Comparison of ENCODE assay signal across 9 cellular contexts in the genomic region with DNA sequence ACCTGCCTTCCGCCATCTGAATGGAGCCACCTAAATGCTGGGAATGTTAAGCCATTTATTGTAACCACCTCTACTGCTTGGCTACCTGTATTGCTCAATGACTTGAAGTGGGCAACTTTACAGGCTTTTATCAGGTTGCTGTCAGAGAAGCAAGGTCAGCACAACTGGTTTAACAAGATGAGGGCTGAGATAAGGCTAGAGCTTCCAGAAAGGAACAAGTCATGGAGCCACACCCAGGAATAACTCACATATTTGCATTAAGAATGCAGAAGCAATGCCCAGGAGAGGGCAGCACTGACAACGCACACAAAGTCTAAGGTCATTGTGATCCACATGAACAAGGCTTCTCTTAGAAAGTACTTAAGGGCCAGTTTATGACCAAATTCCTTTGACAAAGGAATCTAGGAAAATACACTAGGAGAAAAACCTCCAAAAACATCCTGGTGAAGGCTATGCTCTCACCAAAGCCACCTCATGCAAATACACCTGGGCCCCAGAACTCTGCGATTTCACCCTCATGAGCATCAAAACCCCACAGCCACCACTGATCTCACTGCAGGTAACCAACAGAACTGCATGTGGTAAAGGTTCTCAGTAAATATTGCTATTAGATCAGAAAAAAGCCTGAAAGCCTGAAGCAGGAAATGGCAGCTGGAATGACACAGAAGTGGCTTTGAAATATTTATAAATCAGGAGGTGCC. TPM values are rescaled to one million over a fixed set of nuclear protein-coding genes. Genes with fewer than 3 reads are reported as not detected.
DNase-seq lines count a peak whose midpoint lies in the region; ATAC-seq lines count a peak whose summit lies in the region.
"Had no signal": no experiment of that assay in that cellular context is flagged by ENCODE, and none has a peak within 500 bp of the region (broad histone marks: within the 10 kb centered on the region; RNA-seq: fewer than 3 reads in every experiment).

No MANE protein-coding gene starts in this region.

- H3K36me3 Mint-ChIP-seq in immature natural killer cell: peaks cover 0 to 3% (median 3%) of the 10 kb centered on the region in 3 donors

- DNase-seq in Ammon's horn (ENCODE audit: low spot score) (peak; percentile 14), NCI-H526 (lab: John Stamatoyannopoulos, UW) (peak; percentile 89), amniotic epithelial cell (ENCODE audit: low read depth) (peak; percentile 68), immature natural killer cell (peak; percentile 18 to 28 (median 19))
- peak; percentile 1 for DNase-seq in stimulated activated naive CD4-positive, alpha-beta T cell treated with Interleukin-2 at 50 U/mL for 16 hours (lab: John Stamatoyannopoulos, UW)
- no peak for DNase-seq in activated CD4-positive, CD25-positive, alpha-beta regulatory T cell (lab: John Stamatoyannopoulos, UW)

- H3K4me1 Mint-ChIP-seq in immature natural killer cell: peaks cover 21 to 28% of the 10 kb centered on the region in 2 donors

- peak; percentile 86 for ATAC-seq in GM18502 (IDR thresholded peaks at IDR 0.05; ENCODE audit: poor library complexity, unreplicated experiment)
- peak; percentile 88 for ATAC-seq in HG02938 (IDR thresholded peaks at IDR 0.05; ENCODE audit: unreplicated experiment)

- H3K27me3 Mint-ChIP-seq in immature natural killer cell (ENCODE audit: low read depth in 3 of 3): peaks cover 0 to 2% (median 0%) of the 10 kb centered on the region in 3 donors

- H3K27ac Mint-ChIP-seq in immature natural killer cell: peak overlapping the region in 3 of 6 donors; percentile 14 to 87 (median 75)
- H3K27ac Mint-ChIP-seq: T-helper 1 cell treated with Interleukin-12 subunit alpha and Interleukin-12 subunit beta and Interleukin-4 antibody, amounts not matched to agents 30 μg/mL and 1 μg/mL, for 36 hours had no signal

- H3K4me3 Mint-ChIP-seq in immature natural killer cell: no peak overlapping the region
- H3K4me3 Mint-ChIP-seq: T-helper 1 cell treated with Interleukin-12 subunit alpha and Interleukin-12 subunit beta and Interleukin-4 antibody, amounts not matched to agents 30 μg/mL and 1 μg/mL, for 36 hours had no signal

- H3K9me3 Mint-ChIP-seq in immature natural killer cell: no peaks in the 10 kb centered on the region
- H3K9me3 Mint-ChIP-seq: T-helper 1 cell treated with Interleukin-12 subunit alpha and Interleukin-12 subunit beta and Interleukin-4 antibody, amounts not matched to agents 30 μg/mL and 1 μg/mL, for 36 hours had no signal

RNA-seq across cellular contexts. Expression of a gene that starts 15.0 kb away (rescaled TPM):
- 1 to 10 TPM; 1.6 to 3.7 (median 3.5) TPM for polyA plus RNA-seq in immature natural killer cell

RNA-seq across cellular contexts. Expression of a gene that starts 15.5 kb away (rescaled TPM):
- 10 to 100 TPM in 2 of 3 donors, 1 to 10 TPM in 1; 5.4 to 17.4 (median 13.0) TPM for polyA plus RNA-seq in immature natural killer cell

Comparison
In these comparisons a context has a peak if more than half of its experiments do, and no peak if none do; other contexts are left out.
1. DNase-seq: peak in Ammon's horn (single experiment), NCI-H526 (2 of 2), amniotic epithelial cell (single experiment), immature natural killer cell (3 of 3) and stimulated activated naive CD4-positive, alpha-beta T cell treated with Interleukin-2 at 50 U/mL for 16 hours (single experiment); none in activated CD4-positive, CD25-positive, alpha-beta regulatory T cell (0 of 4).